Comparison of ENCODE assay signal across 20 cellular contexts in the genomic region with DNA sequence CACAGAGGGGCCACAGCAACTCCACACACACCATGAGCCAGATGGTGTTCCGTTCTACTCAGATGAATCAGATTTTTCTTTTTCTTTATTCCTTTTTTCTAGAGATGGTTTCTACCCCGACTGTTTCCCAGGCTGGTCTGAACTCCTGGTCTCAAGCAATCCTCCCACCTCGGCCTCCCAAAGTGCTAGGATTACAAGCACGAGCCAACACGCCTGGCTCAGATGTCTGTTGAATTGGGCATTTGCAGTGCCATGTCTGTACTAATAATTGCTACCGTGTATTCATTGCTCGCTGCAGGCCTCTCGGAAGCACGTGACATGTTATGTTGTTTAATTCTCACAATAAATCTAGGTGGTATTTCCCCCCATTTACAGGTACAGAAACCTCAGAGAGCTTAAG.
"Had no signal": no experiment of that assay in that cellular context is flagged by ENCODE, and none has a peak within 500 bp of the region (broad histone marks: within the 10 kb centered on the region; RNA-seq: fewer than 3 reads in every experiment).

No MANE protein-coding gene starts in this region.

- H3K9me3 Mint-ChIP-seq: effector memory CD8-positive, alpha-beta T cell; memory B cell; mesothelial cell of epicardium; naive B cell; natural killer cell treated with Interleukin-12 subunit alpha and Interleukin-12 subunit beta and Interleukin-15 and Interleukin-18, amount 100 ng/mL, for 72 hours; neural progenitor cell; stimulated activated memory B cell treated with anti-CD40 and anti-IgM and Interleukin-4, amounts not matched to agents 10 μg/mL and 1 μg/mL and 100 μg/mL, for 72 hours; type B pancreatic cell had no signal

- ATAC-seq: effector memory CD8-positive, alpha-beta T cell; left ventricle myocardium superior; lower lobe of right lung; mucosa of descending colon; natural killer cell treated with Interleukin-12 subunit alpha and Interleukin-12 subunit beta and Interleukin-15 and Interleukin-18, amount 100 ng/mL, for 72 hours; right lobe of liver; stimulated activated memory B cell treated with anti-CD40 and anti-IgM and Interleukin-4, amounts not matched to agents 10 μg/mL and 1 μg/mL and 100 μg/mL, for 72 hours; stimulated activated naive CD8-positive, alpha-beta T cell treated with anti-CD3 and anti-CD28 coated beads, Interleukin-15, Interleukin-2, amounts not matched to agents 100 U/mL and 50 U/mL, for 24 hours had no signal

- H3K4me1 Mint-ChIP-seq: memory B cell; mesothelial cell of epicardium; neural progenitor cell; stimulated activated memory B cell treated with anti-CD40 and anti-IgM and Interleukin-4, amounts not matched to agents 10 μg/mL and 1 μg/mL and 100 μg/mL, for 72 hours had no signal

- H3K4me3 Mint-ChIP-seq: effector memory CD8-positive, alpha-beta T cell; memory B cell; mesothelial cell of epicardium; naive B cell; natural killer cell treated with Interleukin-12 subunit alpha and Interleukin-12 subunit beta and Interleukin-15 and Interleukin-18, amount 100 ng/mL, for 72 hours; neural progenitor cell; stimulated activated memory B cell treated with anti-CD40 and anti-IgM and Interleukin-4, amounts not matched to agents 10 μg/mL and 1 μg/mL and 100 μg/mL, for 72 hours; type B pancreatic cell had no signal

- H3K27me3 Mint-ChIP-seq: effector memory CD8-positive, alpha-beta T cell; memory B cell; naive B cell; natural killer cell treated with Interleukin-12 subunit alpha and Interleukin-12 subunit beta and Interleukin-15 and Interleukin-18, amount 100 ng/mL, for 72 hours; progenitor cell of endocrine pancreas; stimulated activated memory B cell treated with anti-CD40 and anti-IgM and Interleukin-4, amounts not matched to agents 10 μg/mL and 1 μg/mL and 100 μg/mL, for 72 hours; type B pancreatic cell had no signal

- H3K9me3 ChIP-seq: lower lobe of right lung, mucosa of descending colon, right lobe of liver, testis, tibial artery had no signal

- H3K27ac Mint-ChIP-seq: memory B cell; mesothelial cell of epicardium; neural progenitor cell; progenitor cell of endocrine pancreas; stimulated activated memory B cell treated with anti-CD40 and anti-IgM and Interleukin-4, amounts not matched to agents 10 μg/mL and 1 μg/mL and 100 μg/mL, for 72 hours; type B pancreatic cell had no signal

- DNase-seq: cortex of kidney; effector memory CD8-positive, alpha-beta T cell; left ventricle myocardium superior; lower lobe of right lung; mucosa of descending colon; naive B cell; stimulated activated CD4-positive, alpha-beta T cell treated with anti-CD3 and anti-CD28 coated beads, Interleukin-2, amount 100 ng/mL, for 24 hours; stimulated activated CD4-positive, alpha-beta T cell treated with anti-CD3 and anti-CD28 coated beads, Interleukin-4, amount 100 ng/mL, for 24 hours; stimulated activated naive CD8-positive, alpha-beta T cell treated with anti-CD3 and anti-CD28 coated beads, Interleukin-15, Interleukin-2, amounts not matched to agents 100 U/mL and 50 U/mL, for 24 hours; substantia nigra; testis; tibial artery had no signal
